13 cellular contexts compared by ENCODE assay signal in the genomic region with DNA sequence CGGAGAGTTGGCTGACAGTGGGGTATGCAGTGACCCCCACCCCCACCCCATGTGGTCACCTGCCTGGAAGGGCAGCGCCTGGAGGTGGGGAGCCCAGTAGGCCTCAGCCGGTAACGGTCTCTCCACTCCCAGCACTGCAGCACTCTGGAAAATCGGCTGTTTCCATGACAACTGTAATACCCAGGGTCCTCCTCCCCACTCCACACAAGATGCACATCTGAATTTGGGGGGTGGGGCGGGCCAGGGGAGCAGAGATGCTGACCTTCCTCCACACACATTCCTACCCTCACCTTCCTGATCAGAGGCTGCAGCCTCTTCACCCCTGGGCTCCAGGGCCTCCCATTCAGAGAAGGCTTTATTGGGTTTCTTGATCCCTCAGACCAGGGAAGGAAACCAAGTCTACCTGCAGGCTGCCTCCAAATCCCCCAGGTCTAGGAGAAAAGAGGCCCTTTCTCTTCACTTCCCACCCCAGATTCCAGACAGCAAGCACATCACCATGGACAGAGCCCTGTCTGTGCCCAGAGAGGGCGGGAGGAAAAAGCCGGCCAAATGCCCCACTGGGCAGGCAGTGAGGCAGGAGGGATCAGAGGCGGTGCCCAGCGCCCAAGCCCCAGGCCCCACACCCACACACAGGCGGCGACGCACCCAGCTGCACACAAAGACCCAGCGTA. TPM values are rescaled to one million over a fixed set of nuclear protein-coding genes. Genes with fewer than 3 reads are reported as not detected.
A peak's percentile ranks its signal among the peaks of the same experiment; 100 is the strongest.
DNase-seq lines count a peak whose midpoint lies in the region; ATAC-seq, FAIRE-seq and TF ChIP-seq lines count a peak whose summit lies in the region.
"Had no signal": no experiment of that assay in that cellular context is flagged by ENCODE, and none has a peak within 500 bp of the region (broad histone marks: within the 10 kb centered on the region; RNA-seq: fewer than 3 reads in every experiment).

No MANE protein-coding gene starts in this region.

- no peak overlapping the region for H2AK9ac ChIP-seq in IMR-90 (replicated peaks; ENCODE audit: low read depth, low read length, poor library complexity)

- H3K23ac ChIP-seq in IMR-90 (ENCODE audit: low read depth, low read length), result no peak overlapping the region

- ATAC-seq in IMR-90 (ENCODE audit: low read depth) (peak; percentile 61), K562 (no peak), memory B cell (ENCODE audit: low read depth) (no peak), GM21576 (IDR thresholded peaks at IDR 0.05; ENCODE audit: unreplicated experiment) (no peak), GM21390 (IDR thresholded peaks at IDR 0.05; ENCODE audit: unreplicated experiment) (no peak)
- ATAC-seq: activated CD8-positive, alpha-beta T cell treated with anti-CD3 and anti-CD28 coated beads, Interleukin-2, amount 10 ng/mL, durations not matched to agents 7 days and 5 days; Panc1 had no signal

- TF ChIP-seq POLR2A in IMR-90 (IDR thresholded peaks at IDR 0.05; ENCODE audit: low read depth, low read length) (no peak), K562 (conservative IDR thresholded peaks at IDR 0.05) (no peak)

- H4K20me1 ChIP-seq in IMR-90 (ENCODE audit: insufficient read depth, low read length) (no peaks in the 10 kb centered on the region), K562 (replicated peaks; ENCODE audit: control insufficient read depth, insufficient read depth, low read length) (0 out of 2 replicates have a peak, but pooled peaks cover 4% of the 10 kb centered on the region)

- TF ChIP-seq RAD21 in IMR-90 (IDR thresholded peaks at IDR 0.05; ENCODE audit: low read length), result no peak
- TF ChIP-seq RAD21 in K562 (CRISPR knock-in tag; conservative IDR thresholded peaks at IDR 0.05 in 1 of 2, IDR thresholded peaks at IDR 0.05 in 1 of 2), result no peak

- H3K9me1 ChIP-seq in IMR-90 (ENCODE audit: insufficient read depth, low read length) (no peaks in the 10 kb centered on the region), K562 (ENCODE audit: control insufficient read depth, insufficient read depth, low read length) (no peaks in the 10 kb centered on the region)

- H3K4me2 ChIP-seq in IMR-90 (ENCODE audit: low read depth, low read length), result no peak overlapping the region
- no peak overlapping the region for H3K4me2 ChIP-seq in K562 (ENCODE audit: insufficient read depth, low read length)

- intact Hi-C loops in IMR-90 (cut with micrococcal nuclease), result no loop called here
- intact Hi-C loops in K562 (cut with micrococcal nuclease), result no loop called here
- intact Hi-C loops in posterior cingulate gyrus (cut with DNase I), result no loop called here

- DNase-seq in IMR-90 (no peak), K562 (ENCODE audit: extremely low read depth in 1 of 4, low spot score in 3 of 4) (no peak), memory B cell (ENCODE audit: low spot score in 2 of 2) (no peak), posterior cingulate gyrus (no peak)
- DNase-seq: activated CD8-positive, alpha-beta T cell treated with anti-CD3 and anti-CD28 coated beads, Interleukin-2, amount 10 ng/mL, durations not matched to agents 7 days and 5 days; activated naive CD8-positive, alpha-beta T cell treated with anti-CD3 and anti-CD28 coated beads for 36 hours; CD4-positive, alpha-beta memory T cell; lower lobe of right lung had no signal

- TF ChIP-seq CTCF in IMR-90 (conservative IDR thresholded peaks at IDR 0.05; ENCODE audit: low read depth, low read length) (no peak), K562 (IDR thresholded peaks at IDR 0.05 in 2 of 3, conservative IDR thresholded peaks at IDR 0.05 in 1 of 3; ENCODE audit: insufficient read depth in 2 of 3, low read depth in 1 of 3, low read length in 3 of 3) (no peak)

- no peak overlapping the region for H3K14ac ChIP-seq in IMR-90 (replicated peaks; ENCODE audit: low read depth, low read length)

- no peak overlapping the region for H3K27ac Mint-ChIP-seq in memory B cell
- H3K27ac Mint-ChIP-seq: activated CD8-positive, alpha-beta T cell treated with anti-CD3 and anti-CD28 coated beads, Interleukin-2, amount 10 ng/mL, durations not matched to agents 7 days and 5 days; activated naive CD8-positive, alpha-beta T cell treated with anti-CD3 and anti-CD28 coated beads for 36 hours; CD4-positive, alpha-beta memory T cell had no signal

- POLR2A ChIA-PET in IMR-90 (lab: Charles Lee; ENCODE audit: unreplicated experiment), result no interaction called here
- POLR2A ChIA-PET in K562 (lab: Yijun Ruan, JAX), result no interaction called here

- H3K4me3 ChIP-seq in IMR-90 (ENCODE audit: insufficient read depth, low read depth, low read length) (no peak overlapping the region), K562 (no peak overlapping the region), stomach smooth muscle (ENCODE audit: low read length in 2 of 2) (peak overlapping the region; percentile 27 to 64)
- H3K4me3 ChIP-seq: lower lobe of right lung had no signal

- dilution Hi-C loops in IMR-90 (cut with HindIII; ENCODE audit: low sequenced_read_pairs, unreplicated experiment), result no loop called here

- H3K4me1 Mint-ChIP-seq in memory B cell, result peaks cover 10% of the 10 kb centered on the region

- no peak overlapping the region for H2BK120ac ChIP-seq in IMR-90 (ENCODE audit: low read depth, low read length)

- H2BK20ac ChIP-seq in IMR-90 (ENCODE audit: low read depth, low read length), result no peak overlapping the region

- peaks cover 5% of the 10 kb centered on the region; the same call in 1 of the 2 replicates for H3K9me3 ChIP-seq in IMR-90 (ENCODE audit: control insufficient read depth, insufficient read depth, low read length)
- H3K9me3 ChIP-seq in K562 (replicated peaks; ENCODE audit: control insufficient read depth, insufficient read depth, low read depth, low read length), result no peaks in the 10 kb centered on the region
- H3K9me3 ChIP-seq in stomach smooth muscle (ENCODE audit: control insufficient read depth in 2 of 2, low read length in 2 of 2), result no peaks in the 10 kb centered on the region
- H3K9me3 ChIP-seq: lower lobe of right lung had no signal

- WGBS in IMR-90 (ENCODE audit: extremely low coverage in 2 of 2, insufficient read length in 1 of 2), 2 experiments, result no CpG with 5 or more reads among the region's 14 CpGs
- WGBS in K562 (ENCODE audit: insufficient coverage, low coverage, missing lambda C conversion rate), result 7% methylated on average over 12 of the region's 14 CpGs

- H2AFZ ChIP-seq in IMR-90 (replicated peaks; ENCODE audit: low read length, poor library complexity) (no peak overlapping the region), K562 (ENCODE audit: low read depth, low read length) (no peak overlapping the region)

- TF ChIP-seq EP300 in K562 (IDR thresholded peaks at IDR 0.05; ENCODE audit: low read length), result no peak

- no peaks in the 10 kb centered on the region for H3K79me1 ChIP-seq in IMR-90 (ENCODE audit: low read depth in 1 of 2, low read length in 2 of 2)

- H4K5ac ChIP-seq in IMR-90 (ENCODE audit: low read depth, low read length), result no peak overlapping the region

- H3K36me3 Mint-ChIP-seq in memory B cell, result no peaks in the 10 kb centered on the region
- H3K36me3 Mint-ChIP-seq: activated naive CD8-positive, alpha-beta T cell treated with anti-CD3 and anti-CD28 coated beads for 36 hours; CD4-positive, alpha-beta memory T cell had no signal

- H3K79me2 ChIP-seq in K562 (ENCODE audit: control insufficient read depth, insufficient read depth, low read length), result no peaks in the 10 kb centered on the region

- in situ Hi-C loops in IMR-90 (cut with MboI; ENCODE audit: low sequenced_read_pairs) (no loop called here), K562 (cut with MboI) (no loop called here)

- H2AK5ac ChIP-seq in IMR-90 (ENCODE audit: low read depth, low read length), result no peak overlapping the region

- H2BK5ac ChIP-seq in IMR-90 (ENCODE audit: low read depth, low read length, poor library complexity, severe bottlenecking), result no peak overlapping the region

- no TSS peak for BruUV-seq in IMR-90 (replicated peaks; lab: Mats Ljungman, UMichigan)
- BruUV-seq in K562 (replicated peaks; lab: Mats Ljungman, UMichigan), result no TSS peak

- no peak overlapping the region for H4K8ac ChIP-seq in IMR-90 (ENCODE audit: low read depth in 2 of 2, low read length in 2 of 2)

- H3K27me3 ChIP-seq in IMR-90 (ENCODE audit: control insufficient read depth, insufficient read depth, low read length) (peaks cover 87% of the 10 kb centered on the region), K562 (ENCODE audit: control insufficient read depth in 2 of 2, insufficient read depth in 2 of 2, low read length in 2 of 2) (peaks cover 13 to 73% of the 10 kb centered on the region in 2 experiments), stomach smooth muscle (ENCODE audit: control insufficient read depth in 1 of 2, insufficient read depth in 2 of 2, low read length in 2 of 2) (peaks cover 19 to 35% of the 10 kb centered on the region in 2 donors)

- no peak for FAIRE-seq in K562 (lab: Jason Lieb, UNC)
- FAIRE-seq: colon had no signal

- H3K4me3 Mint-ChIP-seq in memory B cell, result peak overlapping the region; percentile 42
- H3K4me3 Mint-ChIP-seq: activated CD8-positive, alpha-beta T cell treated with anti-CD3 and anti-CD28 coated beads, Interleukin-2, amount 10 ng/mL, durations not matched to agents 7 days and 5 days; activated naive CD8-positive, alpha-beta T cell treated with anti-CD3 and anti-CD28 coated beads for 36 hours; CD4-positive, alpha-beta memory T cell had no signal

- peaks cover 22% of the 10 kb centered on the region for H3K27me3 Mint-ChIP-seq in memory B cell

- H3K27ac ChIP-seq in IMR-90 (ENCODE audit: insufficient read depth, low read length), result no peak overlapping the region
- no peak overlapping the region for H3K27ac ChIP-seq in K562 (ENCODE audit: extremely low read depth, low read depth, low read length)
- H3K27ac ChIP-seq in stomach smooth muscle (ENCODE audit: low read length), result no peak overlapping the region
- H3K27ac ChIP-seq: lower lobe of right lung had no signal

- H3K9me3 Mint-ChIP-seq in memory B cell, result no peaks in the 10 kb centered on the region
- H3K9me3 Mint-ChIP-seq: activated naive CD8-positive, alpha-beta T cell treated with anti-CD3 and anti-CD28 coated beads for 36 hours; CD4-positive, alpha-beta memory T cell had no signal

- CTCF ChIA-PET in IMR-90 (lab: Yijun Ruan, JAX) (no interaction called here), K562 (lab: Yijun Ruan, JAX; ENCODE audit: low intra/inter-chr PET ratio) (no interaction called here)

- H3K4me1 ChIP-seq in IMR-90 (ENCODE audit: control insufficient read depth, insufficient read depth, low read length) (no peaks in the 10 kb centered on the region), K562 (replicated peaks in 1 of 2; ENCODE audit: control insufficient read depth in 2 of 2, insufficient read depth in 2 of 2, low read length in 2 of 2) (peaks cover 0 to 13% of the 10 kb centered on the region in 2 experiments; a peak in 2 of 5 replicates), stomach smooth muscle (ENCODE audit: control insufficient read depth, insufficient read depth, low read length) (peaks cover 18% of the 10 kb centered on the region)
- H3K4me1 ChIP-seq: lower lobe of right lung had no signal

- H3K9ac ChIP-seq in IMR-90 (ENCODE audit: low read depth, low read length) (no peak overlapping the region), K562 (ENCODE audit: insufficient read depth in 1 of 2, low read depth in 2 of 2, low read length in 2 of 2) (0 out of 4 replicates have a peak overlapping the region, but pooled peaks of 1 of the 2 experiments have one; percentile 63), stomach smooth muscle (ENCODE audit: low read length in 2 of 2) (peak overlapping the region in 1 of 2 donors; percentile 13)

- H3K4ac ChIP-seq in IMR-90 (ENCODE audit: low read depth, low read length), result no peak overlapping the region

- H4K91ac ChIP-seq in IMR-90 (ENCODE audit: insufficient read depth, low read depth, low read length), result no peak overlapping the region

- no peak overlapping the region for H3K56ac ChIP-seq in IMR-90 (ENCODE audit: extremely low read depth, insufficient read depth, low read length)

- H2BK15ac ChIP-seq in IMR-90 (ENCODE audit: low read depth, low read length), result no peak overlapping the region

- no peak overlapping the region for H3K18ac ChIP-seq in IMR-90 (ENCODE audit: low read depth, low read length)

- H3K36me3 ChIP-seq in IMR-90 (ENCODE audit: control insufficient read depth, insufficient read depth, low read length) (no peaks in the 10 kb centered on the region), K562 (ENCODE audit: control insufficient read depth, insufficient read depth, low read length) (no peaks in the 10 kb centered on the region), stomach smooth muscle (ENCODE audit: control insufficient read depth in 2 of 2, insufficient read depth in 2 of 2, low read length in 2 of 2) (no peaks in the 10 kb centered on the region)
- H3K36me3 ChIP-seq: lower lobe of right lung had no signal

RNA-seq across cellular contexts. Expression of a gene that starts 46.5 kb away (rescaled TPM):
- not detected in 2 replicates for total RNA-seq in IMR-90 (2012; rRNA removed)
- not detected in 2 replicates for polyA plus RNA-seq in IMR-90 (2012; rRNA removed)
- not detected in 2 replicates for polyA plus RNA-seq in IMR-90 (2012; cell fraction: cytosol; rRNA removed)
- polyA plus RNA-seq in IMR-90 (2012; cell fraction: nucleus; rRNA removed; ENCODE audit: low replicate concordance), result not detected in 2 replicates
- not detected in 2 replicates for total RNA-seq in K562 (2011; cell fraction: chromatin; rRNA removed; ENCODE audit: low replicate concordance)
- not detected in 2 replicates for total RNA-seq in K562 (2011; cell fraction: nucleolus; rRNA removed)
- total RNA-seq in K562 (2011; cell fraction: nucleoplasm; rRNA removed), result not detected in 2 replicates
- total RNA-seq in K562 (2014; rRNA removed), result not detected in 2 replicates
- not detected in 2 replicates for total RNA-seq in K562 (2014; rRNA removed; fragmentation: Illumina TruSeq; extraction: Trizol)
- not detected in 2 replicates for total RNA-seq in K562 (2015; rRNA removed; fragmentation: Illumina TruSeq; extraction: Trizol)
- total RNA-seq in K562 (2021), result not detected in 2 replicates
- not detected in 2 replicates for polyA plus RNA-seq in K562 (2011; rRNA removed)
- not detected in 2 replicates for polyA plus RNA-seq in K562 (2011; cell fraction: cytosol; rRNA removed)
- not detected in 2 replicates for polyA plus RNA-seq in K562 (2011; cell fraction: nucleus; rRNA removed)
- not detected in 2 replicates for polyA plus RNA-seq in K562 (2012)
- not detected in 2 replicates for polyA plus RNA-seq in K562 (2014; fragmentation: Illumina TruSeq; extraction: Trizol)
- polyA plus RNA-seq in K562 (2014; fragmentation: Nextera tagmentation; extraction: Ambion mirVana), result not detected
- polyA plus RNA-seq in K562 (2014; rRNA removed), result not detected in 2 replicates
- polyA minus RNA-seq in K562 (2011; rRNA and poly(A)+ RNA removed), result not detected in 2 replicates
- not detected in 2 replicates for polyA minus RNA-seq in K562 (2011; cell fraction: cytosol; rRNA and poly(A)+ RNA removed)
- not detected in 2 replicates for polyA minus RNA-seq in K562 (2011; cell fraction: nucleus; rRNA and poly(A)+ RNA removed)
- total RNA-seq: activated CD8-positive, alpha-beta T cell treated with anti-CD3 and anti-CD28 coated beads, Interleukin-2, amount 10 ng/mL, durations not matched to agents 7 days and 5 days; activated naive CD8-positive, alpha-beta T cell treated with anti-CD3 and anti-CD28 coated beads for 36 hours; CD4-positive, alpha-beta memory T cell; lower lobe of right lung had no signal
- polyA plus RNA-seq: CD4-positive, alpha-beta memory T cell had no signal

Comparison
In these comparisons a context has a peak if more than half of its experiments do, and no peak if none do; other contexts are left out.
1. H3K4me3 ChIP-seq: peak in stomach smooth muscle (2 of 2); none in IMR-90 (single experiment) and K562 (single experiment).